In genomic region chr9:38001430-38001829, GRCh38 we compare ENCODE assay signal across 16 cellular contexts.
"Had no signal": no experiment of that assay in that cellular context is flagged by ENCODE, and none has a peak within 500 bp of the region (broad histone marks: within the 10 kb centered on the region; RNA-seq: fewer than 3 reads in every experiment).

No MANE protein-coding gene starts in this region.

- H3K27ac ChIP-seq: hepatocyte, neutrophil, right atrium auricular region, skin epidermis, suprapubic skin, thyroid gland, upper lobe of left lung had no signal

- H2AFZ ChIP-seq: hepatocyte had no signal

- H3K4me3 ChIP-seq: hepatocyte, right atrium auricular region, sigmoid colon, skin epidermis, suprapubic skin, thyroid gland, upper lobe of left lung had no signal

- H3K4me2 ChIP-seq: hepatocyte had no signal

- DNase-seq: foreskin melanocyte; head of caudate nucleus; left colon; naive thymus-derived CD4-positive, alpha-beta T cell; nephron progenitor cell; sigmoid colon; stimulated activated naive CD4-positive, alpha-beta T cell treated with Interleukin-2 at 50 U/mL for 16 hours; thyroid gland; upper lobe of left lung had no signal

- FAIRE-seq: colon, endothelial cell of umbilical vein had no signal

- H3K9me3 ChIP-seq: neutrophil, right atrium auricular region, sigmoid colon, suprapubic skin, thyroid gland, upper lobe of left lung had no signal

- H3K36me3 ChIP-seq: neutrophil, right atrium auricular region, sigmoid colon, suprapubic skin, thyroid gland, upper lobe of left lung had no signal

- H3K27me3 ChIP-seq: hepatocyte, neutrophil, right atrium auricular region, sigmoid colon, suprapubic skin, thyroid gland, upper lobe of left lung had no signal
